ENCODE assay signal across 23 cellular contexts in genomic region chr5:58393716-58394115, GRCh38.
DNase-seq lines count a peak whose midpoint lies in the region; ATAC-seq and TF ChIP-seq lines count a peak whose summit lies in the region.
"Had no signal": no experiment of that assay in that cellular context is flagged by ENCODE, and none has a peak within 500 bp of the region (broad histone marks: within the 10 kb centered on the region; RNA-seq: fewer than 3 reads in every experiment).

No MANE protein-coding gene starts in this region.

- TF ChIP-seq CTCF in IMR-90 (conservative IDR thresholded peaks at IDR 0.05; ENCODE audit: low read depth, low read length): no peak
- no peak for TF ChIP-seq CTCF in neural cell (IDR thresholded peaks at IDR 0.05; ENCODE audit: poor library complexity, severe bottlenecking)
- no peak for TF ChIP-seq CTCF in upper lobe of right lung (IDR thresholded peaks at IDR 0.05)
- no peak for TF ChIP-seq CTCF in vagina (IDR thresholded peaks at IDR 0.05)

- H3K4me2 ChIP-seq in IMR-90 (ENCODE audit: low read depth, low read length) (no peak overlapping the region), neural cell (ENCODE audit: low read length) (no peak overlapping the region)
- H3K4me2 ChIP-seq: A549; BLaER1 treated with 17β-estradiol and CSF1 and Interleukin-3, amounts not matched to agents 10 nM and 100 nM had no signal

- BruUV-seq in IMR-90 (replicated peaks; lab: Mats Ljungman, UMichigan): no TSS peak

- no peak overlapping the region for H3K14ac ChIP-seq in IMR-90 (replicated peaks; ENCODE audit: low read depth, low read length)

- TF ChIP-seq EP300 in neural cell (conservative IDR thresholded peaks at IDR 0.05; ENCODE audit: poor library complexity, severe bottlenecking): no peak

- H2BK120ac ChIP-seq in IMR-90 (ENCODE audit: low read depth, low read length): no peak overlapping the region

- H3K27ac ChIP-seq in IMR-90 (ENCODE audit: insufficient read depth, low read length) (no peak overlapping the region), neural cell (ENCODE audit: low read length) (peak overlapping the region; percentile 69), upper lobe of right lung (no peak overlapping the region), vagina (no peak overlapping the region)
- H3K27ac ChIP-seq: 22Rv1; A549; BLaER1 treated with 17β-estradiol and CSF1 and Interleukin-3, amounts not matched to agents 10 nM and 100 nM; C4-2B had no signal

- H2BK15ac ChIP-seq in IMR-90 (ENCODE audit: low read depth, low read length): no peak overlapping the region

- H3K9ac ChIP-seq in IMR-90 (ENCODE audit: low read depth, low read length) (no peak overlapping the region), neural cell (ENCODE audit: low read length) (no peak overlapping the region)
- H3K9ac ChIP-seq: BLaER1 treated with 17β-estradiol and CSF1 and Interleukin-3, amounts not matched to agents 10 nM and 100 nM had no signal

- H3K4me3 ChIP-seq in IMR-90 (ENCODE audit: insufficient read depth, low read depth, low read length): no peak overlapping the region
- H3K4me3 ChIP-seq in neural cell (ENCODE audit: low read length): peak overlapping the region; percentile 30
- no peak overlapping the region for H3K4me3 ChIP-seq in upper lobe of right lung
- no peak overlapping the region for H3K4me3 ChIP-seq in vagina
- H3K4me3 ChIP-seq: A549; BLaER1 treated with 17β-estradiol and CSF1 and Interleukin-3, amounts not matched to agents 10 nM and 100 nM; GM12878 had no signal

- no peak overlapping the region for H4K8ac ChIP-seq in IMR-90 (ENCODE audit: low read depth in 2 of 2, low read length in 2 of 2)

- no peaks in the 10 kb centered on the region for H3K4me1 ChIP-seq in IMR-90 (ENCODE audit: control insufficient read depth, insufficient read depth, low read length)
- no peaks in the 10 kb centered on the region for H3K4me1 ChIP-seq in upper lobe of right lung
- H3K4me1 ChIP-seq in vagina: no peaks in the 10 kb centered on the region

- H3K23ac ChIP-seq in IMR-90 (ENCODE audit: low read depth, low read length): no peak overlapping the region

- H2AFZ ChIP-seq in IMR-90 (replicated peaks; ENCODE audit: low read length, poor library complexity): no peak overlapping the region
- H2AFZ ChIP-seq in neural cell (ENCODE audit: low read depth, low read length): no peak overlapping the region

- intact Hi-C loops in IMR-90 (cut with micrococcal nuclease): no loop called here
- intact Hi-C loops in upper lobe of right lung (cut with DNase I): no loop called here
- intact Hi-C loops in vagina (cut with DNase I): no loop called here

- TF ChIP-seq RAD21 in IMR-90 (IDR thresholded peaks at IDR 0.05; ENCODE audit: low read length) (no peak), neural cell (conservative IDR thresholded peaks at IDR 0.05) (no peak)

- H3K9me2 ChIP-seq in neural cell (ENCODE audit: insufficient read depth, low read length): no peaks in the 10 kb centered on the region

- POLR2A ChIA-PET in IMR-90 (lab: Charles Lee; ENCODE audit: unreplicated experiment): no interaction called here

- H2AK9ac ChIP-seq in IMR-90 (replicated peaks; ENCODE audit: low read depth, low read length, poor library complexity): no peak overlapping the region

- H4K5ac ChIP-seq in IMR-90 (ENCODE audit: low read depth, low read length): no peak overlapping the region

- H4K91ac ChIP-seq in IMR-90 (ENCODE audit: insufficient read depth, low read depth, low read length): no peak overlapping the region

- TF ChIP-seq POLR2A in IMR-90 (IDR thresholded peaks at IDR 0.05; ENCODE audit: low read depth, low read length) (no peak), vagina (IDR thresholded peaks at IDR 0.05) (no peak)

- no peaks in the 10 kb centered on the region for H3K9me1 ChIP-seq in IMR-90 (ENCODE audit: insufficient read depth, low read length)

- no peaks in the 10 kb centered on the region for H3K9me3 ChIP-seq in IMR-90 (ENCODE audit: control insufficient read depth, insufficient read depth, low read length)
- H3K9me3 ChIP-seq in neural cell (ENCODE audit: low read length): no peaks in the 10 kb centered on the region
- H3K9me3 ChIP-seq in upper lobe of right lung: no peaks in the 10 kb centered on the region
- no peaks in the 10 kb centered on the region for H3K9me3 ChIP-seq in vagina
- H3K9me3 ChIP-seq: BLaER1 treated with 17β-estradiol and CSF1 and Interleukin-3, amounts not matched to agents 10 nM and 100 nM; Caco-2 had no signal

- no peaks in the 10 kb centered on the region for H3K36me3 ChIP-seq in IMR-90 (ENCODE audit: control insufficient read depth, insufficient read depth, low read length)
- no peaks in the 10 kb centered on the region for H3K36me3 ChIP-seq in neural cell (ENCODE audit: insufficient read depth, low read length)
- no peaks in the 10 kb centered on the region for H3K36me3 ChIP-seq in upper lobe of right lung
- no peaks in the 10 kb centered on the region for H3K36me3 ChIP-seq in vagina
- H3K36me3 ChIP-seq: BLaER1 treated with 17β-estradiol and CSF1 and Interleukin-3, amounts not matched to agents 10 nM and 100 nM had no signal

- no peaks in the 10 kb centered on the region for H3F3A ChIP-seq in neural cell (ENCODE audit: insufficient read depth, low read length, poor library complexity, severe bottlenecking)

- in situ Hi-C loops in IMR-90 (cut with MboI; ENCODE audit: low sequenced_read_pairs): no loop called here

- DNase-seq in IMR-90: no peak
- DNase-seq in upper lobe of right lung: no peak
- no peak for DNase-seq in vagina (ENCODE audit: extremely low spot score in 2 of 2)
- no peak for DNase-seq in hypothalamus (lab: John Stamatoyannopoulos, UW)
- DNase-seq: AML-193; Caco-2; Calu3; CD4-positive, alpha-beta T cell; CD8-positive, alpha-beta T cell; DMS153; DMS53; DMS79; DND-41; EL; GDM1 had no signal

- no peaks in the 10 kb centered on the region for H3K79me1 ChIP-seq in IMR-90 (ENCODE audit: low read depth in 1 of 2, low read length in 2 of 2)

- no peak overlapping the region for H3K4ac ChIP-seq in IMR-90 (ENCODE audit: low read depth, low read length)

- H4K20me1 ChIP-seq in IMR-90 (ENCODE audit: insufficient read depth, low read length) (no peaks in the 10 kb centered on the region), neural cell (ENCODE audit: insufficient read depth) (no peaks in the 10 kb centered on the region)
- H4K20me1 ChIP-seq: BLaER1 treated with 17β-estradiol and CSF1 and Interleukin-3, amounts not matched to agents 10 nM and 100 nM had no signal

- no peaks in the 10 kb centered on the region for H3K27me3 ChIP-seq in IMR-90 (ENCODE audit: control insufficient read depth, insufficient read depth, low read length)
- no peaks in the 10 kb centered on the region for H3K27me3 ChIP-seq in neural cell (ENCODE audit: insufficient read depth, low read depth, low read length)
- no peaks in the 10 kb centered on the region for H3K27me3 ChIP-seq in upper lobe of right lung
- no peaks in the 10 kb centered on the region for H3K27me3 ChIP-seq in vagina
- H3K27me3 ChIP-seq: BLaER1 treated with 17β-estradiol and CSF1 and Interleukin-3, amounts not matched to agents 10 nM and 100 nM had no signal

- ATAC-seq in IMR-90 (ENCODE audit: low read depth) (no peak), esophagus mucosa (peak; percentile 36), upper lobe of right lung (peak; percentile 35), HG02970 (IDR thresholded peaks at IDR 0.05; ENCODE audit: low FRiP score, unreplicated experiment) (no peak)
- ATAC-seq: A549; CD8-positive, alpha-beta T cell; GM12878 had no signal

- no peak overlapping the region for H2AK5ac ChIP-seq in IMR-90 (ENCODE audit: low read depth, low read length)

- dilution Hi-C loops in IMR-90 (cut with HindIII; ENCODE audit: low sequenced_read_pairs, unreplicated experiment): no loop called here

- no peak overlapping the region for H2BK5ac ChIP-seq in IMR-90 (ENCODE audit: low read depth, low read length, poor library complexity, severe bottlenecking)

- WGBS in IMR-90 (ENCODE audit: extremely low coverage in 2 of 2, insufficient read length in 1 of 2), 2 experiments: no CpG with 5 or more reads among the region's 5 CpGs

- no peak overlapping the region for H3K56ac ChIP-seq in IMR-90 (ENCODE audit: extremely low read depth, insufficient read depth, low read length)

- H3K18ac ChIP-seq in IMR-90 (ENCODE audit: low read depth, low read length): no peak overlapping the region

- no peaks in the 10 kb centered on the region for H3K79me2 ChIP-seq in neural cell (replicated peaks; ENCODE audit: insufficient read depth, low read length)

- H2BK20ac ChIP-seq in IMR-90 (ENCODE audit: low read depth, low read length): 0 out of 2 replicates have a peak overlapping the region, but pooled peaks have one; percentile 22

- CTCF ChIA-PET in IMR-90 (lab: Yijun Ruan, JAX): interaction anchor here (1.1 kb wide), 1 partner anchor 17 kb away, joined by 3 read pairs; no protein-coding TSS in a partner anchor

TF ChIP-seq in IMR-90, 13 proteins besides CTCF, POLR2A, EP300 and RAD21 (continues in another document):
- TF ChIP-seq CHD1 (IDR thresholded peaks at IDR 0.05; ENCODE audit: low read depth, low read length) (no peak), FOS (IDR thresholded peaks at IDR 0.05; ENCODE audit: low read depth, low read length) (no peak), MAZ (IDR thresholded peaks at IDR 0.05; ENCODE audit: borderline replicate concordance, low read depth, low read length) (no peak), MXI1 (IDR thresholded peaks at IDR 0.05; ENCODE audit: borderline replicate concordance, low read depth, low read length) (no peak), RFX5 (IDR thresholded peaks at IDR 0.05; ENCODE audit: low read depth, low read length) (no peak)

TF ChIP-seq in neural cell, 6 proteins besides CTCF, POLR2A, EP300 and RAD21 (continues in another document):
- TF ChIP-seq MXI1 (conservative IDR thresholded peaks at IDR 0.05; ENCODE audit: poor library complexity, severe bottlenecking): no peak

Comparison
In these comparisons a context has a peak if more than half of its experiments do, and no peak if none do; other contexts are left out.
1. ATAC-seq: peak in esophagus mucosa (single experiment) and upper lobe of right lung (single experiment); none in IMR-90 (single experiment) and HG02970 (single experiment).